In the genomic region with DNA sequence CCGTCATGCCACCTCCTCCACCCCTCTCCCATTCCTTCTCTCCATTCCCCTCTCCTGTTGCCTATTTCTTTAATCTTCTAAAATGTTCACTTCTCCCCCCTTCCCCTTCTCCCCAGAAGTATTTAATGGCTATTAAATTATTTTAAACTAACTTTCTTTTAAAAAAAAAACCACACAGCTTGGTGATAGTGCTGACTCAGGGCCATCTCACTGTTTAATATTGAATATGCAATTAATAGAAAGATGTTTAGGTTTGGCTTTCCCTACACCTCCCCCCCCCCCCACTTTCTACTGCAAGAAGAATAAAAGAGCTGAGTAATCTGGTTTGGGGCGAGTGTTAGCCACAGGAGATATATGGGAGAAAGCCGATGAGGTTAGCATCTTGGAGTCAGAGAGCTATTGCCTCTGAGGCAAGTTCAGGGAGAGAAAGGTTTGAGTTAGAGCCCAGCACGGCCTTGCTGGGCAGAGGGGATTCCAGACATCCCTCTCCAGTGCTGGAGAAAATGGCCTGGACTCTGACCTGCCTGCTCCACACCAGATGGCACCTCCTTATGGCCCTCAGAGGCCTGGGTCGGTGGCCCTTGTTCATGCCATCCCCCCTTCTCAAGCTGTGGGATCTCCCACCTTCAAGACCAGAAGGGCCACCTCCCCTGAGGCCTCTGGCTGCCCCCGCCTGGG, we compare ENCODE assay signal across 20 cellular contexts.
DNase-seq lines count a peak whose midpoint lies in the region; ATAC-seq, FAIRE-seq and TF ChIP-seq lines count a peak whose summit lies in the region.
"Had no signal": no experiment of that assay in that cellular context is flagged by ENCODE, and none has a peak within 500 bp of the region (broad histone marks: within the 10 kb centered on the region; RNA-seq: fewer than 3 reads in every experiment).

No MANE protein-coding gene starts in this region.

- no peaks in the 10 kb centered on the region for H3K79me2 ChIP-seq in K562 (ENCODE audit: control insufficient read depth, insufficient read depth, low read length)

- no TSS peak for BruUV-seq in K562 (replicated peaks; lab: Mats Ljungman, UMichigan)

- H3K4me1 ChIP-seq in A549 (no peaks in the 10 kb centered on the region), HEK293 (ENCODE audit: control insufficient read depth, insufficient read depth, low read length) (no peaks in the 10 kb centered on the region), K562 (replicated peaks in 1 of 2; ENCODE audit: control insufficient read depth in 2 of 2, insufficient read depth in 2 of 2, low read length in 2 of 2) (peaks cover 0 to 8% of the 10 kb centered on the region in 2 experiments; a peak in 1 of 5 replicates), right atrium auricular region (no peaks in the 10 kb centered on the region)
- H3K4me1 ChIP-seq: Caco-2 had no signal

- no peak for TF ChIP-seq CTCF in A549 (IDR thresholded peaks at IDR 0.05)
- no peak for TF ChIP-seq CTCF in HEK293 (tag by site-specific recombination; IDR thresholded peaks at IDR 0.05)
- no peak for TF ChIP-seq CTCF in K562 (IDR thresholded peaks at IDR 0.05 in 2 of 3, conservative IDR thresholded peaks at IDR 0.05 in 1 of 3; ENCODE audit: insufficient read depth in 2 of 3, low read depth in 1 of 3, low read length in 3 of 3)
- no peak for TF ChIP-seq CTCF in right atrium auricular region (IDR thresholded peaks at IDR 0.05)

- POLR2A ChIA-PET in A549 (lab: Yijun Ruan, JAX), result no interaction called here
- POLR2A ChIA-PET in HEK293 (lab: Yijun Ruan, JAX), result no interaction called here
- POLR2A ChIA-PET in K562 (lab: Yijun Ruan, JAX), result interaction anchor here (0.7 kb wide), 1 partner anchor 10 kb away, joined by 3 read pairs; no protein-coding TSS in a partner anchor

- WGBS in A549 (ENCODE audit: missing lambda C conversion rate), result 69% methylated on average over 4 of the region's 6 CpGs
- 7% methylated on average over 6 of the region's 6 CpGs for WGBS in K562 (ENCODE audit: insufficient coverage, low coverage, missing lambda C conversion rate)

- in situ Hi-C loops in K562 (cut with MboI), result no loop called here

- CTCF ChIA-PET in A549 (lab: Yijun Ruan, JAX) (interaction anchor here (0.6 to 2.1 kb wide), 3 partner anchors 8 to 49 kb away, joined by 4 to 7 read pairs (median 4); no protein-coding TSS in a partner anchor), HEK293 (lab: Yijun Ruan, JAX) (interaction anchor here (0.9 to 1.2 kb wide), 2 partner anchors 19 to 150 kb away, joined by 3 to 4 read pairs; no protein-coding TSS in a partner anchor), K562 (lab: Yijun Ruan, JAX; ENCODE audit: low intra/inter-chr PET ratio) (no interaction called here)

- FAIRE-seq in A549 (lab: Jason Lieb, UNC) (no peak), K562 (lab: Jason Lieb, UNC) (no peak)
- FAIRE-seq: G401.6, GM12892, GM19239, H1 had no signal

- H3K27ac ChIP-seq in A549, result no peak overlapping the region
- H3K27ac ChIP-seq in HEK293 (ENCODE audit: extremely low read depth, low read depth, low read length), result no peak overlapping the region
- no peak overlapping the region for H3K27ac ChIP-seq in K562 (ENCODE audit: extremely low read depth, low read depth, low read length)
- H3K27ac ChIP-seq in right atrium auricular region, result no peak overlapping the region
- H3K27ac ChIP-seq: BLaER1, C4-2B, GM23248 had no signal

- H3K4me2 ChIP-seq in A549, result no peak overlapping the region
- no peak overlapping the region for H3K4me2 ChIP-seq in K562 (ENCODE audit: insufficient read depth, low read length)
- H3K4me2 ChIP-seq: BLaER1 had no signal

- TF ChIP-seq EP300 in A549 (IDR thresholded peaks at IDR 0.05) (no peak), K562 (IDR thresholded peaks at IDR 0.05; ENCODE audit: low read length) (no peak)

- no peak overlapping the region for H3K9ac ChIP-seq in K562 (ENCODE audit: insufficient read depth in 1 of 2, low read depth in 2 of 2, low read length in 2 of 2)
- H3K9ac ChIP-seq: BLaER1, GM23248 had no signal

- H3K9me3 ChIP-seq in A549 (no peaks in the 10 kb centered on the region), HEK293 (ENCODE audit: control insufficient read depth, insufficient read depth, low read depth, low read length) (no peaks in the 10 kb centered on the region), K562 (replicated peaks; ENCODE audit: control insufficient read depth, insufficient read depth, low read depth, low read length) (no peaks in the 10 kb centered on the region), MG63 (no peaks in the 10 kb centered on the region), right atrium auricular region (no peaks in the 10 kb centered on the region)
- H3K9me3 ChIP-seq: BLaER1, Caco-2 had no signal

- TF ChIP-seq RAD21 in A549 (conservative IDR thresholded peaks at IDR 0.05 in 1 of 2, IDR thresholded peaks at IDR 0.05 in 1 of 2) (no peak), K562 (CRISPR knock-in tag; conservative IDR thresholded peaks at IDR 0.05 in 1 of 2, IDR thresholded peaks at IDR 0.05 in 1 of 2) (no peak)

- no peak for DNase-seq in A549 (ENCODE audit: low read depth in 1 of 2, low spot score in 1 of 2)
- DNase-seq in K562 (ENCODE audit: extremely low read depth in 1 of 4, low spot score in 3 of 4), result no peak
- DNase-seq in NCI-H446 treated with DMSO at 0.1 percent for 48 hours (lab: John Stamatoyannopoulos, UW), result no peak
- DNase-seq in MG63, result no peak
- no peak for DNase-seq in right atrium auricular region (ENCODE audit: low spot score)
- DNase-seq: Caco-2; CD4-positive, CD25-positive, alpha-beta regulatory T cell; CD8-positive, alpha-beta T cell; DMS153; DND-41; GM23248; H7; HCEC 1CT had no signal

- intact Hi-C loops in K562 (cut with micrococcal nuclease), result no loop called here

- TF ChIP-seq POLR2A in A549 (IDR thresholded peaks at IDR 0.05; ENCODE audit: low read length), result no peak
- TF ChIP-seq POLR2A in K562 (conservative IDR thresholded peaks at IDR 0.05), result no peak

- H3K27me3 ChIP-seq in K562 (ENCODE audit: control insufficient read depth in 2 of 2, insufficient read depth in 2 of 2, low read length in 2 of 2), result peaks cover 0 to 38% of the 10 kb centered on the region in 2 experiments; a peak in 3 of 5 replicates
- no peaks in the 10 kb centered on the region for H3K27me3 ChIP-seq in MG63
- no peaks in the 10 kb centered on the region for H3K27me3 ChIP-seq in right atrium auricular region
- H3K27me3 ChIP-seq: BLaER1 had no signal

- H2AFZ ChIP-seq in K562 (ENCODE audit: low read depth, low read length), result no peak overlapping the region
- H2AFZ ChIP-seq: GM23248 had no signal

- peaks cover 6% of the 10 kb centered on the region; the same call in 1 of the 2 replicates for H4K20me1 ChIP-seq in K562 (replicated peaks; ENCODE audit: control insufficient read depth, insufficient read depth, low read length)
- H4K20me1 ChIP-seq: BLaER1 had no signal

- ATAC-seq in A549 (no peak), K562 (no peak)
- ATAC-seq: CD8-positive, alpha-beta T cell had no signal

- H3K4me3 ChIP-seq in A549, result no peak overlapping the region
- H3K4me3 ChIP-seq in HEK293 (ENCODE audit: low read depth, low read length), result no peak overlapping the region
- H3K4me3 ChIP-seq in K562, result no peak overlapping the region
- no peak overlapping the region for H3K4me3 ChIP-seq in MG63
- H3K4me3 ChIP-seq in right atrium auricular region, result no peak overlapping the region
- H3K4me3 ChIP-seq: BLaER1, GM23248 had no signal

- no peaks in the 10 kb centered on the region for H3K9me1 ChIP-seq in K562 (ENCODE audit: control insufficient read depth, insufficient read depth, low read length)

- no peaks in the 10 kb centered on the region for H3K36me3 ChIP-seq in HEK293 (ENCODE audit: control insufficient read depth in 2 of 2, insufficient read depth in 1 of 2, low read length in 2 of 2)
- H3K36me3 ChIP-seq in K562 (ENCODE audit: control insufficient read depth, insufficient read depth, low read length), result no peaks in the 10 kb centered on the region
- H3K36me3 ChIP-seq in MG63, result no peaks in the 10 kb centered on the region
- no peaks in the 10 kb centered on the region for H3K36me3 ChIP-seq in right atrium auricular region
- H3K36me3 ChIP-seq: BLaER1 had no signal

TF ChIP-seq in HEK293, 187 proteins besides CTCF, POLR2A, EP300 and RAD21 (continues in another document):
- TF ChIP-seq ZNF138 (tag by site-specific recombination; IDR thresholded peaks at IDR 0.05; ENCODE audit: borderline replicate concordance), result no peak

TF ChIP-seq in K562, 482 proteins besides CTCF, POLR2A, EP300 and RAD21:
- TF ChIP-seq MAFF (IDR thresholded peaks at IDR 0.05; ENCODE audit: low read length) (peak; percentile 25; the same call in 1 of the 2 replicates), SNRNP70 (optimal IDR thresholded peaks at IDR 0.05; ENCODE audit: low read depth, low read length) (no peak), ZNF316 (IDR thresholded peaks at IDR 0.05) (peak; percentile 53), MAFG (tag; conservative IDR thresholded peaks at IDR 0.05) (peak; percentile 34), EWSR1 (IDR thresholded peaks at IDR 0.05; ENCODE audit: borderline replicate concordance, low read depth, partially characterized antibody) (no peak)
- TF ChIP-seq, protein P1, sequence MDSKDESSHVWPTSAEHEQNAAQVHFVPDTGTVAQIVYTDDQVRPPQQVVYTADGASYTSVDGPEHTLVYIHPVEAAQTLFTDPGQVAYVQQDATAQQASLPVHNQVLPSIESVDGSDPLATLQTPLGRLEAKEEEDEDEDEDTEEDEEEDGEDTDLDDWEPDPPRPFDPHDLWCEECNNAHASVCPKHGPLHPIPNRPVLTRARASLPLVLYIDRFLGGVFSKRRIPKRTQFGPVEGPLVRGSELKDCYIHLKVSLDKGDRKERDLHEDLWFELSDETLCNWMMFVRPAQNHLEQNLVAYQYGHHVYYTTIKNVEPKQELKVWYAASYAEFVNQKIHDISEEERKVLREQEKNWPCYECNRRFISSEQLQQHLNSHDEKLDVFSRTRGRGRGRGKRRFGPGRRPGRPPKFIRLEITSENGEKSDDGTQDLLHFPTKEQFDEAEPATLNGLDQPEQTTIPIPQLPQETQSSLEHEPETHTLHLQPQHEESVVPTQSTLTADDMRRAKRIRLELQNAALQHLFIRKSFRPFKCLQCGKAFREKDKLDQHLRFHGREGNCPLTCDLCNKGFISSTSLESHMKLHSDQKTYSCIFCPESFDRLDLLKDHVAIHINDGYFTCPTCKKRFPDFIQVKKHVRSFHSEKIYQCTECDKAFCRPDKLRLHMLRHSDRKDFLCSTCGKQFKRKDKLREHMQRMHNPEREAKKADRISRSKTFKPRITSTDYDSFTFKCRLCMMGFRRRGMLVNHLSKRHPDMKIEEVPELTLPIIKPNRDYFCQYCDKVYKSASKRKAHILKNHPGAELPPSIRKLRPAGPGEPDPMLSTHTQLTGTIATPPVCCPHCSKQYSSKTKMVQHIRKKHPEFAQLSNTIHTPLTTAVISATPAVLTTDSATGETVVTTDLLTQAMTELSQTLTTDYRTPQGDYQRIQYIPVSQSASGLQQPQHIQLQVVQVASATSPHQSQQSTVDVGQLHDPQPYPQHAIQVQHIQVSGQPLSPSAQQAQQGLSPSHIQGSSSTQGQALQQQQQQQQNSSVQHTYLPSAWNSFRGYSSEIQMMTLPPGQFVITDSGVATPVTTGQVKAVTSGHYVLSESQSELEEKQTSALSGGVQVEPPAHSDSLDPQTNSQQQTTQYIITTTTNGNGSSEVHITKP (IDR thresholded peaks at IDR 0.05; ENCODE audit: partially characterized antibody), result peak; percentile 71
